ENCODE assay signal across 23 cellular contexts in the genomic region with DNA sequence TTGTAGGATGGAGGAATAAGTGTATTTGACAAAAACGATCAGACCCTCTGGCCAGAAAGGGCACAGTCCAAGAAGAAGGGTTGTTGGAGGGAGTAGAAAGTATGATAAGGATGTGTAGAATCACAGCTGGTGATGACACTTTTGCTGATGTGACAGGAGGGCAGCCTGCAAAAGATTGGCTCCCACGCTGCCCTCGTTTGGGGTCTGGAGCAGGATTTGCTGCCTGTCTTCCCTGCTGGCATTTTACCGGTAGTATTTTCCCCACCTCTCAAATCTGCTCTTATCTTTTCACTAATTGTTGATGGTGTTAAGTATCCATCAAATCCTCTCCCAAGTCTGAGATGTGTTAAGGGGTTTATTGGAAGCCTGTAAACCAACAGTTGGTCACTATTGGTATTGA.
DNase-seq lines count a peak whose midpoint lies in the region; ATAC-seq and TF ChIP-seq lines count a peak whose summit lies in the region.
"Had no signal": no experiment of that assay in that cellular context is flagged by ENCODE, and none has a peak within 500 bp of the region (broad histone marks: within the 10 kb centered on the region; RNA-seq: fewer than 3 reads in every experiment).

No MANE protein-coding gene starts in this region.

- no peak for TF ChIP-seq CTCF in CD8-positive, alpha-beta T cell (IDR thresholded peaks at IDR 0.05)
- no peak for TF ChIP-seq CTCF in endodermal cell (conservative IDR thresholded peaks at IDR 0.05)
- TF ChIP-seq CTCF in CD14-positive monocyte (IDR thresholded peaks at IDR 0.05): no peak

- H3K4me3 ChIP-seq in CD8-positive, alpha-beta T cell (ENCODE audit: low read depth, low read length): no peak overlapping the region
- no peak overlapping the region for H3K4me3 ChIP-seq in Karpas-422 (ENCODE audit: low read length)
- no peak overlapping the region for H3K4me3 ChIP-seq in endodermal cell (ENCODE audit: low read length)
- H3K4me3 ChIP-seq: cardiac muscle cell, gastroesophageal sphincter, mucosa of descending colon, prostate gland, stomach, tibial nerve had no signal

- POLR2A ChIA-PET in CD8-positive, alpha-beta T cell (lab: Charles Lee): no interaction called here

- peaks cover 77% of the 10 kb centered on the region for H3K79me2 ChIP-seq in Karpas-422 (ENCODE audit: low read length)

- H2AFZ ChIP-seq in Karpas-422 (ENCODE audit: low read length): no peak overlapping the region

- no peak overlapping the region for H3K4me2 ChIP-seq in Karpas-422 (ENCODE audit: low read depth, low read length, poor library complexity, severe bottlenecking)

- DNase-seq in CD8-positive, alpha-beta T cell: no peak
- no peak for DNase-seq in Karpas-422
- DNase-seq in endodermal cell: peak; percentile 77
- peak; percentile 36 for DNase-seq in retina
- no peak for DNase-seq in CD14-positive monocyte (ENCODE audit: low spot score)
- no peak for DNase-seq in NCI-H526 treated with DMSO at 0.1 percent for 48 hours (lab: John Stamatoyannopoulos, UW)
- DNase-seq: activated CD4-positive, alpha-beta T cell treated with anti-CD3 and anti-CD28 coated beads for 4 hours; activated naive CD4-positive, alpha-beta T cell treated with Interleukin-2 at 50 U/mL for 16 hours; activated T-cell treated with anti-CD3 and anti-CD28 coated beads, Interleukin-2, amount 50 U/mL, for 4 hours; COR-L47; KG1; mucosa of descending colon; MV-4-11; NCI-H1694 treated with DMSO at 0.1 percent for 48 hours; NCI-H2171 treated with DMSO at 0.1 percent for 48 hours; RPMI8226; stomach had no signal

- H3K27me3 ChIP-seq in CD8-positive, alpha-beta T cell (ENCODE audit: insufficient read depth, low read length): no peaks in the 10 kb centered on the region
- H3K27me3 ChIP-seq in Karpas-422 (ENCODE audit: low read length) (no peaks in the 10 kb centered on the region), endodermal cell (ENCODE audit: control insufficient read depth, insufficient read depth, low read length, poor library complexity, severe bottlenecking) (peaks cover 24% of the 10 kb centered on the region)
- H3K27me3 ChIP-seq: cardiac muscle cell, gastroesophageal sphincter, stomach, tibial nerve had no signal

- H3K27ac Mint-ChIP-seq in CD8-positive, alpha-beta T cell: peak overlapping the region; percentile 16
- H3K27ac Mint-ChIP-seq in endodermal cell (no peak overlapping the region), CD14-positive monocyte (no peak overlapping the region)
- H3K27ac Mint-ChIP-seq: T-helper 1 cell treated with Interleukin-12 subunit alpha and Interleukin-12 subunit beta and Interleukin-4 antibody, amounts not matched to agents 30 μg/mL and 1 μg/mL, for 36 hours had no signal

- peaks cover 7% of the 10 kb centered on the region for H3K4me1 ChIP-seq in CD8-positive, alpha-beta T cell (ENCODE audit: insufficient read depth, low read length)
- peaks cover 63% of the 10 kb centered on the region for H3K4me1 ChIP-seq in Karpas-422 (ENCODE audit: low read length)
- H3K4me1 ChIP-seq in endodermal cell (ENCODE audit: control insufficient read depth, insufficient read depth, low read length): peaks cover 23% of the 10 kb centered on the region

- peaks cover 15% of the 10 kb centered on the region for H3K36me3 Mint-ChIP-seq in CD8-positive, alpha-beta T cell
- H3K36me3 Mint-ChIP-seq in endodermal cell (ENCODE audit: low read depth): peaks cover 13% of the 10 kb centered on the region
- peaks cover 6 to 7% of the 10 kb centered on the region in 2 donors for H3K36me3 Mint-ChIP-seq in CD14-positive monocyte

- no peaks in the 10 kb centered on the region for H3K27me3 Mint-ChIP-seq in CD8-positive, alpha-beta T cell (ENCODE audit: low read depth)
- H3K27me3 Mint-ChIP-seq in endodermal cell (ENCODE audit: insufficient read depth): peaks cover 30% of the 10 kb centered on the region
- no peaks in the 10 kb centered on the region for H3K27me3 Mint-ChIP-seq in CD14-positive monocyte (ENCODE audit: low read depth in 3 of 3)

- H3K4me1 Mint-ChIP-seq in CD8-positive, alpha-beta T cell (ENCODE audit: low read depth): peaks cover 49% of the 10 kb centered on the region
- H3K4me1 Mint-ChIP-seq in endodermal cell: peaks cover 56% of the 10 kb centered on the region
- H3K4me1 Mint-ChIP-seq in CD14-positive monocyte: peaks cover 26% of the 10 kb centered on the region

- ATAC-seq in CD8-positive, alpha-beta T cell: no peak
- no peak for ATAC-seq in HG02938 (IDR thresholded peaks at IDR 0.05; ENCODE audit: unreplicated experiment)
- ATAC-seq: activated T-cell treated with anti-CD3 and anti-CD28 coated beads, Interleukin-2, amount 50 U/mL, for 4 hours; gastroesophageal sphincter had no signal

- no peaks in the 10 kb centered on the region for H3K36me3 ChIP-seq in CD8-positive, alpha-beta T cell (ENCODE audit: insufficient read depth, low read length)
- H3K36me3 ChIP-seq in Karpas-422 (ENCODE audit: insufficient read depth, low read length): no peaks in the 10 kb centered on the region
- H3K36me3 ChIP-seq in endodermal cell (ENCODE audit: control insufficient read depth, insufficient read depth, low read length): no peaks in the 10 kb centered on the region
- H3K36me3 ChIP-seq: cardiac muscle cell, prostate gland, tibial nerve had no signal

- H3K27ac ChIP-seq in CD8-positive, alpha-beta T cell (ENCODE audit: low read depth, low read length): no peak overlapping the region
- H3K27ac ChIP-seq in Karpas-422 (ENCODE audit: low read length): peak overlapping the region; percentile 58
- no peak overlapping the region for H3K27ac ChIP-seq in endodermal cell (ENCODE audit: low read depth, low read length)
- H3K27ac ChIP-seq: cardiac muscle cell, gastroesophageal sphincter, stomach had no signal

- WGBS in endodermal cell (ENCODE audit: insufficient coverage in 1 of 2, insufficient read length in 1 of 2), 2 experiments: 35 to 100% methylated on average over 1 to 3 of the region's 4 CpGs

- H3K4me3 Mint-ChIP-seq in CD8-positive, alpha-beta T cell: no peak overlapping the region
- H3K4me3 Mint-ChIP-seq in endodermal cell: no peak overlapping the region
- no peak overlapping the region for H3K4me3 Mint-ChIP-seq in CD14-positive monocyte
- H3K4me3 Mint-ChIP-seq: activated T-cell treated with anti-CD3 and anti-CD28 coated beads, Interleukin-2, amount 50 U/mL, for 4 hours; T-helper 1 cell treated with Interleukin-12 subunit alpha and Interleukin-12 subunit beta and Interleukin-4 antibody, amounts not matched to agents 30 μg/mL and 1 μg/mL, for 36 hours had no signal

- H3K9me3 ChIP-seq in CD8-positive, alpha-beta T cell (ENCODE audit: low read length): no peaks in the 10 kb centered on the region
- H3K9me3 ChIP-seq in Karpas-422 (ENCODE audit: low read length) (no peaks in the 10 kb centered on the region), endodermal cell (ENCODE audit: control insufficient read depth, low read length) (no peaks in the 10 kb centered on the region)
- H3K9me3 ChIP-seq: gastroesophageal sphincter, mucosa of descending colon, prostate gland, stomach, tibial nerve had no signal

- H3K9me2 ChIP-seq in Karpas-422 (replicated peaks; ENCODE audit: insufficient read depth, low read length): no peaks in the 10 kb centered on the region

- intact Hi-C loops in CD8-positive, alpha-beta T cell (cut with DNase I, micrococcal nuclease): no loop called here
- intact Hi-C loops in CD14-positive monocyte (cut with micrococcal nuclease): no loop called here

- no peaks in the 10 kb centered on the region for H3K9me3 Mint-ChIP-seq in CD8-positive, alpha-beta T cell
- H3K9me3 Mint-ChIP-seq in endodermal cell (peaks cover 2% of the 10 kb centered on the region), CD14-positive monocyte (no peaks in the 10 kb centered on the region)
- H3K9me3 Mint-ChIP-seq: activated T-cell treated with anti-CD3 and anti-CD28 coated beads, Interleukin-2, amount 50 U/mL, for 4 hours; T-helper 1 cell treated with Interleukin-12 subunit alpha and Interleukin-12 subunit beta and Interleukin-4 antibody, amounts not matched to agents 30 μg/mL and 1 μg/mL, for 36 hours had no signal

- no peaks in the 10 kb centered on the region for H4K20me1 ChIP-seq in Karpas-422 (ENCODE audit: insufficient read depth, low read depth, low read length)

- CTCF ChIA-PET in CD8-positive, alpha-beta T cell (lab: Charles Lee): no interaction called here

- H3K9ac ChIP-seq in Karpas-422 (ENCODE audit: low read length) (no peak overlapping the region), endodermal cell (ENCODE audit: extremely low read depth, low read length, poor library complexity, severe bottlenecking) (no peak overlapping the region)

Comparison
In these comparisons a context has a peak if more than half of its experiments do, and no peak if none do; other contexts are left out.
1. DNase-seq: peak in endodermal cell (single experiment) and retina (single experiment); none in CD8-positive, alpha-beta T cell (0 of 7), Karpas-422 (single experiment), CD14-positive monocyte (single experiment) and NCI-H526 treated with DMSO at 0.1 percent for 48 hours (single experiment).